8 cellular contexts compared by ENCODE assay signal in genomic region chr10:14601872-14602725, GRCh38.
DNase-seq lines count a peak whose midpoint lies in the region; ATAC-seq and TF ChIP-seq lines count a peak whose summit lies in the region.

No MANE protein-coding gene starts in this region.

- DNase-seq in GM12865 (ENCODE audit: low read depth), result peak; percentile 89
- peak; percentile 62 for DNase-seq in HFFc6
- peak; percentile 74 for DNase-seq in activated naive CD4-positive, alpha-beta T cell treated with anti-CD3 and anti-CD28 coated beads, Interleukin-2, amount 10 ng/mL, durations not matched to agents 7 days and 5 days
- DNase-seq in stimulated activated naive CD8-positive, alpha-beta T cell treated with anti-CD3 and anti-CD28 coated beads, Interleukin-15, Interleukin-2, amounts not matched to agents 100 U/mL and 50 U/mL, for 24 hours, result peak; percentile 65
- DNase-seq in COLO668 (lab: John Stamatoyannopoulos, UW; ENCODE audit: unreplicated experiment), result no peak
- no peak for DNase-seq in NCI-H1092 (lab: John Stamatoyannopoulos, UW)

- ATAC-seq in stimulated activated naive CD8-positive, alpha-beta T cell treated with anti-CD3 and anti-CD28 coated beads, Interleukin-15, Interleukin-2, amounts not matched to agents 100 U/mL and 50 U/mL, for 24 hours, result peak; percentile 50

- peak overlapping the region; percentile 82 for H3K4me2 ChIP-seq in OCI-LY3 (ENCODE audit: low read length)

- H3K27me3 Mint-ChIP-seq in HFFc6 (ENCODE audit: insufficient read depth), result peaks cover 4% of the 10 kb centered on the region
- H3K27me3 Mint-ChIP-seq in activated naive CD4-positive, alpha-beta T cell treated with anti-CD3 and anti-CD28 coated beads, Interleukin-2, amount 10 ng/mL, durations not matched to agents 7 days and 5 days, result no peaks in the 10 kb centered on the region

- H3K4me3 ChIP-seq in GM12865 (ENCODE audit: low read depth, low read length) (peak overlapping the region; percentile 84), OCI-LY3 (ENCODE audit: low read length) (peak overlapping the region; percentile 100), iPS-20b (ENCODE audit: low read length) (0 out of 2 replicates have a peak overlapping the region, but pooled peaks have one; percentile 86)

- CTCF ChIA-PET in activated naive CD4-positive, alpha-beta T cell treated with anti-CD3 and anti-CD28 coated beads, Interleukin-2, amount 10 ng/mL, durations not matched to agents 7 days and 5 days (lab: Charles Lee), result interaction anchor here (1.6 kb wide), 1 partner anchor 217 kb away, joined by 4 read pairs; no protein-coding TSS in a partner anchor

- peaks cover 47% of the 10 kb centered on the region for H3K4me1 Mint-ChIP-seq in HFFc6 (ENCODE audit: low read depth)
- peaks cover 71% of the 10 kb centered on the region for H3K4me1 Mint-ChIP-seq in activated naive CD4-positive, alpha-beta T cell treated with anti-CD3 and anti-CD28 coated beads, Interleukin-2, amount 10 ng/mL, durations not matched to agents 7 days and 5 days

- peak overlapping the region; percentile 30 for H3K27ac Mint-ChIP-seq in HFFc6
- H3K27ac Mint-ChIP-seq in activated naive CD4-positive, alpha-beta T cell treated with anti-CD3 and anti-CD28 coated beads, Interleukin-2, amount 10 ng/mL, durations not matched to agents 7 days and 5 days, result peak overlapping the region; percentile 90

- peaks cover 70% of the 10 kb centered on the region for H3K79me2 ChIP-seq in OCI-LY3 (ENCODE audit: low read length)

- H3K36me3 ChIP-seq in OCI-LY3 (replicated peaks; ENCODE audit: low read depth, low read length) (peaks cover 40% of the 10 kb centered on the region), iPS-20b (ENCODE audit: insufficient read depth, low read depth, low read length) (peaks cover 12% of the 10 kb centered on the region; the same call in 1 of the 2 replicates)

- peaks cover 57% of the 10 kb centered on the region for H4K20me1 ChIP-seq in OCI-LY3 (ENCODE audit: insufficient read depth, low read length)

- no peaks in the 10 kb centered on the region for H3K27me3 ChIP-seq in OCI-LY3 (ENCODE audit: low read depth, low read length)
- H3K27me3 ChIP-seq in iPS-20b (ENCODE audit: insufficient read depth, low read length), result peaks cover 33% of the 10 kb centered on the region

- no peaks in the 10 kb centered on the region; the same call in 1 of the 2 replicates for H3K9me3 ChIP-seq in OCI-LY3 (ENCODE audit: insufficient read depth, low read length)
- no peaks in the 10 kb centered on the region for H3K9me3 ChIP-seq in iPS-20b (ENCODE audit: insufficient read depth, low read depth, low read length)

- no peak for TF ChIP-seq CTCF in GM12865 (IDR thresholded peaks at IDR 0.05; ENCODE audit: insufficient read depth, low read depth, low read length, missing control alignments)
- TF ChIP-seq CTCF in HFFc6 (IDR thresholded peaks at IDR 0.05), result no peak
- TF ChIP-seq CTCF in OCI-LY3 (IDR thresholded peaks at IDR 0.05; ENCODE audit: low read depth, low read length), result no peak

- H3K9me3 Mint-ChIP-seq in HFFc6, result no peaks in the 10 kb centered on the region
- peaks cover 3% of the 10 kb centered on the region for H3K9me3 Mint-ChIP-seq in activated naive CD4-positive, alpha-beta T cell treated with anti-CD3 and anti-CD28 coated beads, Interleukin-2, amount 10 ng/mL, durations not matched to agents 7 days and 5 days

- H3K27ac ChIP-seq in OCI-LY3 (ENCODE audit: low read length) (peak overlapping the region; percentile 64), iPS-20b (ENCODE audit: low read length) (no peak overlapping the region)

- H3K9ac ChIP-seq in OCI-LY3 (ENCODE audit: low read length), result peak overlapping the region; percentile 96
- no peak overlapping the region for H3K9ac ChIP-seq in iPS-20b (ENCODE audit: low read depth, low read length)

- peak overlapping the region; percentile 94 for H3K4me3 Mint-ChIP-seq in HFFc6
- peak overlapping the region; percentile 89 for H3K4me3 Mint-ChIP-seq in activated naive CD4-positive, alpha-beta T cell treated with anti-CD3 and anti-CD28 coated beads, Interleukin-2, amount 10 ng/mL, durations not matched to agents 7 days and 5 days

- H3K4me1 ChIP-seq in OCI-LY3 (ENCODE audit: low read length) (peaks cover 68% of the 10 kb centered on the region), iPS-20b (ENCODE audit: insufficient read depth, low read length) (peaks cover 5% of the 10 kb centered on the region; the same call in 1 of the 2 replicates)

- H3K36me3 Mint-ChIP-seq in HFFc6 (ENCODE audit: low read depth), result peaks cover 36% of the 10 kb centered on the region
- peaks cover 52% of the 10 kb centered on the region for H3K36me3 Mint-ChIP-seq in activated naive CD4-positive, alpha-beta T cell treated with anti-CD3 and anti-CD28 coated beads, Interleukin-2, amount 10 ng/mL, durations not matched to agents 7 days and 5 days

- no peak overlapping the region for H2AFZ ChIP-seq in OCI-LY3 (ENCODE audit: low read depth, low read length)

Comparison
In these comparisons a context has a peak if more than half of its experiments do, and no peak if none do; other contexts are left out.
1. DNase-seq: peak in GM12865 (single experiment), HFFc6 (single experiment), activated naive CD4-positive, alpha-beta T cell treated with anti-CD3 and anti-CD28 coated beads, Interleukin-2, amount 10 ng/mL, durations not matched to agents 7 days and 5 days (single experiment) and stimulated activated naive CD8-positive, alpha-beta T cell treated with anti-CD3 and anti-CD28 coated beads, Interleukin-15, Interleukin-2, amounts not matched to agents 100 U/mL and 50 U/mL, for 24 hours (single experiment); none in COLO668 (single experiment) and NCI-H1092 (single experiment).
2. Peak in every context shown above with its lines, with median percentiles within 50 percentile points of each other: H3K4me3 ChIP-seq.